Comparison of ENCODE assay signal across 24 cellular contexts in the genomic region with DNA sequence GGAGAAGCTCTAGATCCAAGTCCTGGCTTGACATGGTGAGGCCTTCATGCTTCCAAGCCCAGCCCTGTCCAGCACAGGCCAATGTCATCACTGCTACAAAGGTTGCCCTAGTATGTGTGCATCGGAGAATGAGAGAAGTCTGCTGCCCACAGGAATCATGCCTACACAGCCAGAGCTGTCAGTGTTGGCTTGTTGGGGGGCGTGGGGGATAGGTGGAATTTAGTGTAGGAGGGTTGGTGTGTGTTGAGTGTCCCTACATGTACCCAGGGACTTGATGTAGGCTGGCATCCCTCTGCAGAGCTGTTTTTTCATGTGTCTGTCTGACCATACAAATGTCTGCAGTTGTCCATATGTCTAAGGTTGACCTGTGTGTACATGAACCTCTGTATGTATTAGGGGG. TPM values are rescaled to one million over a fixed set of nuclear protein-coding genes. Genes with fewer than 3 reads are reported as not detected.
A peak's percentile ranks its signal among the peaks of the same experiment; 100 is the strongest.
DNase-seq lines count a peak whose midpoint lies in the region; ATAC-seq, FAIRE-seq and TF ChIP-seq lines count a peak whose summit lies in the region.
"Had no signal": no experiment of that assay in that cellular context is flagged by ENCODE, and none has a peak within 500 bp of the region (broad histone marks: within the 10 kb centered on the region; RNA-seq: fewer than 3 reads in every experiment).

No MANE protein-coding gene starts in this region.

- H3K27ac ChIP-seq in WERI-Rb-1: peak overlapping the region; percentile 83; the same call in 1 of the 2 replicates
- H3K27ac ChIP-seq in rectal smooth muscle tissue (ENCODE audit: low read depth, low read length): peak overlapping the region; percentile 91
- no peak overlapping the region for H3K27ac ChIP-seq in CD4-positive, alpha-beta T cell (ENCODE audit: low read depth, low read length)

- no peak for TF ChIP-seq CTCF in WERI-Rb-1 (IDR thresholded peaks at IDR 0.05; ENCODE audit: low read depth, low read length)
- no peak for TF ChIP-seq CTCF in CD4-positive, alpha-beta T cell (IDR thresholded peaks at IDR 0.05)

- no peaks in the 10 kb centered on the region for H3K27me3 ChIP-seq in WERI-Rb-1 (ENCODE audit: insufficient read depth, low read depth, severe bottlenecking)
- no peaks in the 10 kb centered on the region for H3K27me3 ChIP-seq in rectal smooth muscle tissue (ENCODE audit: control insufficient read depth, insufficient read depth, low read length)
- no peaks in the 10 kb centered on the region for H3K27me3 ChIP-seq in CD4-positive, alpha-beta T cell (ENCODE audit: control insufficient read depth, insufficient read depth, low read length)
- H3K27me3 ChIP-seq: BE2C, BLaER1 had no signal

- H3K36me3 Mint-ChIP-seq in CD4-positive, alpha-beta T cell (ENCODE audit: low read depth): no peaks in the 10 kb centered on the region
- H3K36me3 Mint-ChIP-seq: CD14-positive monocyte; CD4-positive, CD25-positive, alpha-beta regulatory T cell; CD8-positive, alpha-beta T cell had no signal

- H3K4me3 ChIP-seq in WERI-Rb-1 (ENCODE audit: low read depth, low read length) (no peak overlapping the region), rectal smooth muscle tissue (ENCODE audit: low read length) (no peak overlapping the region)
- H3K4me3 ChIP-seq: BLaER1 had no signal

- no peak overlapping the region for H3K27ac Mint-ChIP-seq in CD4-positive, alpha-beta T cell
- H3K27ac Mint-ChIP-seq: CD14-positive monocyte; CD8-positive, alpha-beta T cell had no signal

- H3K4me1 Mint-ChIP-seq in CD4-positive, alpha-beta T cell (ENCODE audit: low read depth): peaks cover 4% of the 10 kb centered on the region

- H3K36me3 ChIP-seq in WERI-Rb-1 (peaks cover 26% of the 10 kb centered on the region), rectal smooth muscle tissue (ENCODE audit: control insufficient read depth, insufficient read depth, low read length) (no peaks in the 10 kb centered on the region)
- H3K36me3 ChIP-seq: BE2C, BLaER1 had no signal

- FAIRE-seq in urothelium cell line (lab: Jason Lieb, UNC): peak; percentile 20
- FAIRE-seq: A204.1, D721Med, G401.6, GM12891, GM19239 had no signal

- CTCF ChIA-PET in CD4-positive, alpha-beta T cell (lab: Charles Lee): no interaction called here

- no peak overlapping the region for H3K9ac ChIP-seq in rectal smooth muscle tissue (ENCODE audit: low read length)
- H3K9ac ChIP-seq: BLaER1 had no signal

- H3K27me3 Mint-ChIP-seq in CD4-positive, alpha-beta T cell: peaks cover 3% of the 10 kb centered on the region

- DNase-seq in WERI-Rb-1: no peak
- no peak for DNase-seq in urothelium cell line (ENCODE audit: low spot score)
- DNase-seq in activated T-cell treated with anti-CD3 and anti-CD28 coated beads for 4 hours: no peak
- DNase-seq in CD4-positive, alpha-beta T cell: no peak
- DNase-seq: 8988T; ACHN; BE2C; C1 segment of cervical spinal cord; Caco-2; Calu3; CD4-positive, CD25-positive, alpha-beta regulatory T cell; CD8-positive, alpha-beta T cell; DMS79 treated with DMSO at 0.1 percent for 48 hours; GF-D8 had no signal

- no peaks in the 10 kb centered on the region for H3K9me3 Mint-ChIP-seq in CD4-positive, alpha-beta T cell
- H3K9me3 Mint-ChIP-seq: CD8-positive, alpha-beta T cell had no signal

- intact Hi-C loops in CD4-positive, alpha-beta T cell (cut with DNase I, micrococcal nuclease): no loop called here

- H3K9me3 ChIP-seq in WERI-Rb-1 (ENCODE audit: severe bottlenecking): no peaks in the 10 kb centered on the region
- H3K9me3 ChIP-seq in CD4-positive, alpha-beta T cell (ENCODE audit: control insufficient read depth, low read length): no peaks in the 10 kb centered on the region
- H3K9me3 ChIP-seq: BE2C, BLaER1, Caco-2 had no signal

- POLR2A ChIA-PET in CD4-positive, alpha-beta T cell (lab: Charles Lee): no interaction called here

- H3K4me1 ChIP-seq in rectal smooth muscle tissue (ENCODE audit: control insufficient read depth, insufficient read depth, low read length): peaks cover 11% of the 10 kb centered on the region
- H3K4me1 ChIP-seq: BE2C had no signal

- ATAC-seq in HG03521 (IDR thresholded peaks at IDR 0.05; ENCODE audit: unreplicated experiment): no peak
- ATAC-seq in CD4-positive, alpha-beta T cell (ENCODE audit: poor library complexity): no peak
- ATAC-seq: CD8-positive, alpha-beta T cell had no signal

- H3K4me3 Mint-ChIP-seq in CD4-positive, alpha-beta T cell: no peak overlapping the region
- H3K4me3 Mint-ChIP-seq: CD4-positive, CD25-positive, alpha-beta regulatory T cell; CD8-positive, alpha-beta T cell had no signal

RNA-seq across cellular contexts. Expression of a gene that starts 37.6 kb away (rescaled TPM):
- total RNA-seq in CD4-positive, alpha-beta T cell: not detected
- total RNA-seq: A673; Caco-2; Calu3; CD4-positive, CD25-positive, alpha-beta regulatory T cell; CD8-positive, alpha-beta T cell had no signal
